ENCODE assay signal across 8 cellular contexts in genomic region chr1:63575340-63575826, GRCh38. TPM values are rescaled to one million over a fixed set of nuclear protein-coding genes. Genes with fewer than 3 reads are reported as not detected.
DNase-seq lines count a peak whose midpoint lies in the region; ATAC-seq and TF ChIP-seq lines count a peak whose summit lies in the region.

No MANE protein-coding gene starts in this region.

- TF ChIP-seq CTCF in Calu3 (IDR thresholded peaks at IDR 0.05; ENCODE audit: unreplicated experiment) = peak; percentile 51
- TF ChIP-seq CTCF in HFFc6 (IDR thresholded peaks at IDR 0.05) = peak; percentile 95

- H3K4me3 Mint-ChIP-seq in Calu3 (ENCODE audit: low read depth, unreplicated experiment) (no peak overlapping the region), HFFc6 (no peak overlapping the region)

- no peaks in the 10 kb centered on the region for H3K9me3 Mint-ChIP-seq in Calu3 (ENCODE audit: low read depth, unreplicated experiment)
- H3K9me3 Mint-ChIP-seq in HFFc6 = no peaks in the 10 kb centered on the region

- H3K4me1 Mint-ChIP-seq in Calu3 (ENCODE audit: low read depth, unreplicated experiment) (no peaks in the 10 kb centered on the region), HFFc6 (ENCODE audit: low read depth) (no peaks in the 10 kb centered on the region)

- CTCF ChIA-PET in Calu3 (lab: Charles Lee) = interaction anchor here (1.1 to 1.3 kb wide), 2 partner anchors 18 to 671 kb away, joined by 3 to 5 read pairs; partner anchors contain the start of gene PGM1

- intact Hi-C loops in Calu3 (cut with micrococcal nuclease; ENCODE audit: unreplicated experiment) = loop anchor here (1.0 kb wide), 1 partner anchor 670 kb away; no protein-coding TSS in a partner anchor

- no TSS peak for BruUV-seq in Calu3 (replicated peaks; lab: Mats Ljungman, UMichigan)

- peak; percentile 35 for DNase-seq in Calu3
- DNase-seq in HFFc6 = peak; percentile 11
- peak; percentile 48 for DNase-seq in glomerular visceral epithelial cell (ENCODE audit: extremely low spot score)
- peak; percentile 77 for DNase-seq in superior temporal gyrus (ENCODE audit: extremely low spot score)
- no peak for DNase-seq in stimulated activated CD4-positive, alpha-beta T cell treated with anti-CD3 and anti-CD28 coated beads, Interleukin-4, amount 100 ng/mL, for 4 hours
- DNase-seq in NK-92 (lab: John Stamatoyannopoulos, UW; ENCODE audit: unreplicated experiment) = no peak

- H3K27me3 Mint-ChIP-seq in Calu3 (ENCODE audit: unreplicated experiment) (no peaks in the 10 kb centered on the region), HFFc6 (ENCODE audit: insufficient read depth) (no peaks in the 10 kb centered on the region)

- H3K36me3 Mint-ChIP-seq in Calu3 (ENCODE audit: insufficient read depth, unreplicated experiment) = no peaks in the 10 kb centered on the region
- H3K36me3 Mint-ChIP-seq in HFFc6 (ENCODE audit: low read depth) = peaks cover 7% of the 10 kb centered on the region; the same call in 1 of the 2 replicates

- ATAC-seq in SK-N-SH treated with all-trans-retinoic acid at 6 μM for 48 hours (peak; percentile 55), HG03378 (IDR thresholded peaks at IDR 0.05; ENCODE audit: unreplicated experiment) (no peak)

- no peak overlapping the region for H3K27ac Mint-ChIP-seq in Calu3 (ENCODE audit: unreplicated experiment)
- no peak overlapping the region for H3K27ac Mint-ChIP-seq in HFFc6

TF ChIP-seq in SK-N-SH treated with all-trans-retinoic acid at 6 μM for 48 hours, 23 proteins besides CTCF, POLR2A, EP300 and RAD21:
- TF ChIP-seq RARB (CRISPR knock-in tag; IDR thresholded peaks at IDR 0.05) = no peak
- TF ChIP-seq SNAI2 (CRISPR knock-in tag; IDR thresholded peaks at IDR 0.05) = no peak
- TF ChIP-seq ZFP3 (CRISPR knock-in tag; IDR thresholded peaks at IDR 0.05) = no peak
- no peak for TF ChIP-seq CREB5 (CRISPR knock-in tag; IDR thresholded peaks at IDR 0.05; ENCODE audit: low read depth)
- no peak for TF ChIP-seq CSDC2 (CRISPR knock-in tag; IDR thresholded peaks at IDR 0.05)
- no peak for TF ChIP-seq PPARA (CRISPR knock-in tag; IDR thresholded peaks at IDR 0.05; ENCODE audit: borderline replicate concordance)
- TF ChIP-seq ARNTL (CRISPR knock-in tag; IDR thresholded peaks at IDR 0.05; ENCODE audit: borderline replicate concordance, low read depth) = no peak
- no peak for TF ChIP-seq ZNF565 (CRISPR knock-in tag; conservative IDR thresholded peaks at IDR 0.05; ENCODE audit: low read depth)
- TF ChIP-seq ZFP30 (CRISPR knock-in tag; IDR thresholded peaks at IDR 0.05) = no peak
- no peak for TF ChIP-seq ISL1 (CRISPR knock-in tag; IDR thresholded peaks at IDR 0.05)

RNA-seq across cellular contexts. Expression of gene PGM1, which starts 17.8 kb away (rescaled TPM):
- 52.9 and 56.6 TPM in 2 replicates for total RNA-seq in Calu3 (2022)
- total RNA-seq in HFFc6 (2021; fragmentation: NEBNext Ultra II Directional; extraction: Animal tissue kit (Norgen Biotek cat#: 25700)) = 10 to 100 TPM; 31.6 to 46.2 (median 32.9) TPM

RNA-seq across cellular contexts. Expression of gene EFCAB7, which starts 52.1 kb away (rescaled TPM):
- 6.7 and 9.6 TPM in 2 replicates for total RNA-seq in Calu3 (2022)
- 1 to 10 TPM; 3.2 to 4.5 (median 4.0) TPM for total RNA-seq in HFFc6 (2021; fragmentation: NEBNext Ultra II Directional; extraction: Animal tissue kit (Norgen Biotek cat#: 25700))

RNA-seq across cellular contexts. Expression of gene ITGB3BP, which starts 52.4 kb away (rescaled TPM):
- total RNA-seq in Calu3 (2022) = 42.1 and 52.1 TPM in 2 replicates
- total RNA-seq in HFFc6 (2021; fragmentation: NEBNext Ultra II Directional; extraction: Animal tissue kit (Norgen Biotek cat#: 25700)) = 10 to 100 TPM; 16.7 to 25.1 (median 22.3) TPM

Comparison
In these comparisons a context has a peak if more than half of its experiments do, and no peak if none do; other contexts are left out.
1. DNase-seq: peak in Calu3 (single experiment), HFFc6 (single experiment), glomerular visceral epithelial cell (single experiment) and superior temporal gyrus (single experiment); none in stimulated activated CD4-positive, alpha-beta T cell treated with anti-CD3 and anti-CD28 coated beads, Interleukin-4, amount 100 ng/mL, for 4 hours (0 of 2) and NK-92 (single experiment).